ENCODE assay signal across 11 cellular contexts in genomic region chr1:6013491-6013890, GRCh38.
"Had no signal": no experiment of that assay in that cellular context is flagged by ENCODE, and none has a peak within 500 bp of the region (broad histone marks: within the 10 kb centered on the region; RNA-seq: fewer than 3 reads in every experiment).

No MANE protein-coding gene starts in this region.

- H3K9me3 ChIP-seq: mucosa of descending colon, upper lobe of left lung had no signal

- DNase-seq: activated CD4-positive, alpha-beta T cell treated with anti-CD3 and anti-CD28 coated beads for 4 hours; activated naive CD4-positive, alpha-beta T cell treated with anti-CD3 and anti-CD28 coated beads, Interleukin-2, amount 10 ng/mL, durations not matched to agents 7 days and 5 days; endodermal cell; erythroblast; left colon; stimulated activated CD4-positive, alpha-beta T cell treated with anti-CD3 and anti-CD28 coated beads, Interleukin-15, amount 100 ng/mL, for 24 hours; stimulated activated CD4-positive, alpha-beta T cell treated with anti-CD3 and anti-CD28 coated beads, Interleukin-4, amount 100 ng/mL, for 4 hours; upper lobe of left lung had no signal

- ATAC-seq: activated T-helper 17 cell treated with anti-CD3 and anti-CD28 coated beads, Interleukin-2, amount 50 U/mL, for 72 hours; left colon; mucosa of descending colon; SK-N-SH treated with all-trans-retinoic acid at 6 μM for 48 hours had no signal

- H3K4me3 ChIP-seq: mucosa of descending colon, upper lobe of left lung had no signal

- H3K27me3 ChIP-seq: upper lobe of left lung had no signal

- H3K27ac ChIP-seq: upper lobe of left lung had no signal

- H3K4me1 ChIP-seq: upper lobe of left lung had no signal

- H3K36me3 ChIP-seq: upper lobe of left lung had no signal
